ENCODE assay signal across 1 cellular context in the genomic region with DNA sequence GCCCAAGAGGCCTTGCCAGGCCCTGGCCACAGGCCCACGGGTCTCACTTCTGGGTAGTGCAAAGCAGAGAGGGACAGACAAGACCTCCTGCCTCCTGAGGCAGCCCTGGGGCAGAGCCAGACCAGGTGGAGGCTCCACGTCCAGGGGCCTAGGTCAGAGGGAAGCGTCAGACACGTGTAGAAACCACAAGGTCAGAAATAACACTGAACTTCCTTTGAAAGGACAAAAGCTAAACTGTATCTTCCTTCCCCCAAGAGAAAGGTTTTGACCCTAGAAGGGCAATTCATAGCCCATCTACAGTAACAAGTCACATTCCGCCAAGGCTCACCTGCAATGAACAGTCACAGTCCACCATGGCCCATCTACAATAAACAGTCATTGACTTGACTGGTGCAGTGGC.
TF ChIP-seq lines count a peak whose summit lies in the region.

No MANE protein-coding gene starts in this region.

TF ChIP-seq in HepG2, 621 proteins besides CTCF, POLR2A, EP300 and RAD21 (continued from another document and continues in another):
- TF ChIP-seq, protein P1, sequence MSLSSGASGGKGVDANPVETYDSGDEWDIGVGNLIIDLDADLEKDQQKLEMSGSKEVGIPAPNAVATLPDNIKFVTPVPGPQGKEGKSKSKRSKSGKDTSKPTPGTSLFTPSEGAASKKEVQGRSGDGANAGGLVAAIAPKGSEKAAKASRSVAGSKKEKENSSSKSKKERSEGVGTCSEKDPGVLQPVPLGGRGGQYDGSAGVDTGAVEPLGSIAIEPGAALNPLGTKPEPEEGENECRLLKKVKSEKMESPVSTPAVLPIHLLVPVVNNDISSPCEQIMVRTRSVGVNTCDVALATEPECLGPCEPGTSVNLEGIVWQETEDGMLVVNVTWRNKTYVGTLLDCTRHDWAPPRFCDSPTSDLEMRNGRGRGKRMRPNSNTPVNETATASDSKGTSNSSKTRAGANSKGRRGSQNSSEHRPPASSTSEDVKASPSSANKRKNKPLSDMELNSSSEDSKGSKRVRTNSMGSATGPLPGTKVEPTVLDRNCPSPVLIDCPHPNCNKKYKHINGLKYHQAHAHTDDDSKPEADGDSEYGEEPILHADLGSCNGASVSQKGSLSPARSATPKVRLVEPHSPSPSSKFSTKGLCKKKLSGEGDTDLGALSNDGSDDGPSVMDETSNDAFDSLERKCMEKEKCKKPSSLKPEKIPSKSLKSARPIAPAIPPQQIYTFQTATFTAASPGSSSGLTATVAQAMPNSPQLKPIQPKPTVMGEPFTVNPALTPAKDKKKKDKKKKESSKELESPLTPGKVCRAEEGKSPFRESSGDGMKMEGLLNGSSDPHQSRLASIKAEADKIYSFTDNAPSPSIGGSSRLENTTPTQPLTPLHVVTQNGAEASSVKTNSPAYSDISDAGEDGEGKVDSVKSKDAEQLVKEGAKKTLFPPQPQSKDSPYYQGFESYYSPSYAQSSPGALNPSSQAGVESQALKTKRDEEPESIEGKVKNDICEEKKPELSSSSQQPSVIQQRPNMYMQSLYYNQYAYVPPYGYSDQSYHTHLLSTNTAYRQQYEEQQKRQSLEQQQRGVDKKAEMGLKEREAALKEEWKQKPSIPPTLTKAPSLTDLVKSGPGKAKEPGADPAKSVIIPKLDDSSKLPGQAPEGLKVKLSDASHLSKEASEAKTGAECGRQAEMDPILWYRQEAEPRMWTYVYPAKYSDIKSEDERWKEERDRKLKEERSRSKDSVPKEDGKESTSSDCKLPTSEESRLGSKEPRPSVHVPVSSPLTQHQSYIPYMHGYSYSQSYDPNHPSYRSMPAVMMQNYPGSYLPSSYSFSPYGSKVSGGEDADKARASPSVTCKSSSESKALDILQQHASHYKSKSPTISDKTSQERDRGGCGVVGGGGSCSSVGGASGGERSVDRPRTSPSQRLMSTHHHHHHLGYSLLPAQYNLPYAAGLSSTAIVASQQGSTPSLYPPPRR (CRISPR knock-in tag; IDR thresholded peaks at IDR 0.05; ENCODE audit: borderline replicate concordance): 0 out of 2 replicates have a peak, but pooled peaks have one; percentile 24
- TF ChIP-seq, protein P2, sequence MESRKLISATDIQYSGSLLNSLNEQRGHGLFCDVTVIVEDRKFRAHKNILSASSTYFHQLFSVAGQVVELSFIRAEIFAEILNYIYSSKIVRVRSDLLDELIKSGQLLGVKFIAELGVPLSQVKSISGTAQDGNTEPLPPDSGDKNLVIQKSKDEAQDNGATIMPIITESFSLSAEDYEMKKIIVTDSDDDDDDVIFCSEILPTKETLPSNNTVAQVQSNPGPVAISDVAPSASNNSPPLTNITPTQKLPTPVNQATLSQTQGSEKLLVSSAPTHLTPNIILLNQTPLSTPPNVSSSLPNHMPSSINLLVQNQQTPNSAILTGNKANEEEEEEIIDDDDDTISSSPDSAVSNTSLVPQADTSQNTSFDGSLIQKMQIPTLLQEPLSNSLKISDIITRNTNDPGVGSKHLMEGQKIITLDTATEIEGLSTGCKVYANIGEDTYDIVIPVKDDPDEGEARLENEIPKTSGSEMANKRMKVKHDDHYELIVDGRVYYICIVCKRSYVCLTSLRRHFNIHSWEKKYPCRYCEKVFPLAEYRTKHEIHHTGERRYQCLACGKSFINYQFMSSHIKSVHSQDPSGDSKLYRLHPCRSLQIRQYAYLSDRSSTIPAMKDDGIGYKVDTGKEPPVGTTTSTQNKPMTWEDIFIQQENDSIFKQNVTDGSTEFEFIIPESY (CRISPR knock-in tag; IDR thresholded peaks at IDR 0.05): peak; percentile 90
- 0 out of 2 replicates have a peak, but pooled peaks have one; percentile 11 for TF ChIP-seq ZNF572 (CRISPR knock-in tag; IDR thresholded peaks at IDR 0.05)
- TF ChIP-seq, protein P3, sequence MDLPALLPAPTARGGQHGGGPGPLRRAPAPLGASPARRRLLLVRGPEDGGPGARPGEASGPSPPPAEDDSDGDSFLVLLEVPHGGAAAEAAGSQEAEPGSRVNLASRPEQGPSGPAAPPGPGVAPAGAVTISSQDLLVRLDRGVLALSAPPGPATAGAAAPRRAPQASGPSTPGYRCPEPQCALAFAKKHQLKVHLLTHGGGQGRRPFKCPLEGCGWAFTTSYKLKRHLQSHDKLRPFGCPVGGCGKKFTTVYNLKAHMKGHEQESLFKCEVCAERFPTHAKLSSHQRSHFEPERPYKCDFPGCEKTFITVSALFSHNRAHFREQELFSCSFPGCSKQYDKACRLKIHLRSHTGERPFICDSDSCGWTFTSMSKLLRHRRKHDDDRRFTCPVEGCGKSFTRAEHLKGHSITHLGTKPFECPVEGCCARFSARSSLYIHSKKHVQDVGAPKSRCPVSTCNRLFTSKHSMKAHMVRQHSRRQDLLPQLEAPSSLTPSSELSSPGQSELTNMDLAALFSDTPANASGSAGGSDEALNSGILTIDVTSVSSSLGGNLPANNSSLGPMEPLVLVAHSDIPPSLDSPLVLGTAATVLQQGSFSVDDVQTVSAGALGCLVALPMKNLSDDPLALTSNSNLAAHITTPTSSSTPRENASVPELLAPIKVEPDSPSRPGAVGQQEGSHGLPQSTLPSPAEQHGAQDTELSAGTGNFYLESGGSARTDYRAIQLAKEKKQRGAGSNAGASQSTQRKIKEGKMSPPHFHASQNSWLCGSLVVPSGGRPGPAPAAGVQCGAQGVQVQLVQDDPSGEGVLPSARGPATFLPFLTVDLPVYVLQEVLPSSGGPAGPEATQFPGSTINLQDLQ (CRISPR knock-in tag; IDR thresholded peaks at IDR 0.05): 0 out of 2 replicates have a peak, but pooled peaks have one; percentile 16
- TF ChIP-seq, protein P4, sequence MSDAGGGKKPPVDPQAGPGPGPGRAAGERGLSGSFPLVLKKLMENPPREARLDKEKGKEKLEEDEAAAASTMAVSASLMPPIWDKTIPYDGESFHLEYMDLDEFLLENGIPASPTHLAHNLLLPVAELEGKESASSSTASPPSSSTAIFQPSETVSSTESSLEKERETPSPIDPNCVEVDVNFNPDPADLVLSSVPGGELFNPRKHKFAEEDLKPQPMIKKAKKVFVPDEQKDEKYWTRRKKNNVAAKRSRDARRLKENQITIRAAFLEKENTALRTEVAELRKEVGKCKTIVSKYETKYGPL (CRISPR knock-in tag; IDR thresholded peaks at IDR 0.05): no peak
- TF ChIP-seq, protein P5, sequence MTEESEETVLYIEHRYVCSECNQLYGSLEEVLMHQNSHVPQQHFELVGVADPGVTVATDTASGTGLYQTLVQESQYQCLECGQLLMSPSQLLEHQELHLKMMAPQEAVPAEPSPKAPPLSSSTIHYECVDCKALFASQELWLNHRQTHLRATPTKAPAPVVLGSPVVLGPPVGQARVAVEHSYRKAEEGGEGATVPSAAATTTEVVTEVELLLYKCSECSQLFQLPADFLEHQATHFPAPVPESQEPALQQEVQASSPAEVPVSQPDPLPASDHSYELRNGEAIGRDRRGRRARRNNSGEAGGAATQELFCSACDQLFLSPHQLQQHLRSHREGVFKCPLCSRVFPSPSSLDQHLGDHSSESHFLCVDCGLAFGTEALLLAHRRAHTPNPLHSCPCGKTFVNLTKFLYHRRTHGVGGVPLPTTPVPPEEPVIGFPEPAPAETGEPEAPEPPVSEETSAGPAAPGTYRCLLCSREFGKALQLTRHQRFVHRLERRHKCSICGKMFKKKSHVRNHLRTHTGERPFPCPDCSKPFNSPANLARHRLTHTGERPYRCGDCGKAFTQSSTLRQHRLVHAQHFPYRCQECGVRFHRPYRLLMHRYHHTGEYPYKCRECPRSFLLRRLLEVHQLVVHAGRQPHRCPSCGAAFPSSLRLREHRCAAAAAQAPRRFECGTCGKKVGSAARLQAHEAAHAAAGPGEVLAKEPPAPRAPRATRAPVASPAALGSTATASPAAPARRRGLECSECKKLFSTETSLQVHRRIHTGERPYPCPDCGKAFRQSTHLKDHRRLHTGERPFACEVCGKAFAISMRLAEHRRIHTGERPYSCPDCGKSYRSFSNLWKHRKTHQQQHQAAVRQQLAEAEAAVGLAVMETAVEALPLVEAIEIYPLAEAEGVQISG (CRISPR knock-in tag; IDR thresholded peaks at IDR 0.05): peak; percentile 14; the same call in 1 of the 2 replicates
- peak; percentile 49; the same call in 1 of the 2 replicates for TF ChIP-seq CBFB (CRISPR knock-in tag; IDR thresholded peaks at IDR 0.05)
- TF ChIP-seq ARNT2 (CRISPR knock-in tag; IDR thresholded peaks at IDR 0.05; ENCODE audit: low read depth): no peak
- peak; percentile 24 for TF ChIP-seq TEAD3 (CRISPR knock-in tag; optimal IDR thresholded peaks at IDR 0.05; ENCODE audit: borderline replicate concordance)
- peak; percentile 49; the same call in 1 of the 2 replicates for TF ChIP-seq HHEX (CRISPR knock-in tag; IDR thresholded peaks at IDR 0.05)
- no peak for TF ChIP-seq ATM (IDR thresholded peaks at IDR 0.05; ENCODE audit: borderline replicate concordance)
- 0 out of 2 replicates have a peak, but pooled peaks have one; percentile 28 for TF ChIP-seq RARA (CRISPR knock-in tag; IDR thresholded peaks at IDR 0.05)
- TF ChIP-seq ZNF749 (CRISPR knock-in tag; IDR thresholded peaks at IDR 0.05; ENCODE audit: borderline replicate concordance): no peak
- TF ChIP-seq, protein P6, sequence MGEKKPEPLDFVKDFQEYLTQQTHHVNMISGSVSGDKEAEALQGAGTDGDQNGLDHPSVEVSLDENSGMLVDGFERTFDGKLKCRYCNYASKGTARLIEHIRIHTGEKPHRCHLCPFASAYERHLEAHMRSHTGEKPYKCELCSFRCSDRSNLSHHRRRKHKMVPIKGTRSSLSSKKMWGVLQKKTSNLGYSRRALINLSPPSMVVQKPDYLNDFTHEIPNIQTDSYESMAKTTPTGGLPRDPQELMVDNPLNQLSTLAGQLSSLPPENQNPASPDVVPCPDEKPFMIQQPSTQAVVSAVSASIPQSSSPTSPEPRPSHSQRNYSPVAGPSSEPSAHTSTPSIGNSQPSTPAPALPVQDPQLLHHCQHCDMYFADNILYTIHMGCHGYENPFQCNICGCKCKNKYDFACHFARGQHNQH (CRISPR knock-in tag; IDR thresholded peaks at IDR 0.05): peak; percentile 15; the same call in 1 of the 2 replicates
- TF ChIP-seq ZFP90 (CRISPR knock-in tag; IDR thresholded peaks at IDR 0.05; ENCODE audit: borderline replicate concordance): 0 out of 2 replicates have a peak, but pooled peaks have one; percentile 69
- TF ChIP-seq LCORL (IDR thresholded peaks at IDR 0.05): no peak
- peak; percentile 39; the same call in 1 of the 2 replicates for TF ChIP-seq LCORL (CRISPR knock-in tag; IDR thresholded peaks at IDR 0.05)
- TF ChIP-seq, protein P7, sequence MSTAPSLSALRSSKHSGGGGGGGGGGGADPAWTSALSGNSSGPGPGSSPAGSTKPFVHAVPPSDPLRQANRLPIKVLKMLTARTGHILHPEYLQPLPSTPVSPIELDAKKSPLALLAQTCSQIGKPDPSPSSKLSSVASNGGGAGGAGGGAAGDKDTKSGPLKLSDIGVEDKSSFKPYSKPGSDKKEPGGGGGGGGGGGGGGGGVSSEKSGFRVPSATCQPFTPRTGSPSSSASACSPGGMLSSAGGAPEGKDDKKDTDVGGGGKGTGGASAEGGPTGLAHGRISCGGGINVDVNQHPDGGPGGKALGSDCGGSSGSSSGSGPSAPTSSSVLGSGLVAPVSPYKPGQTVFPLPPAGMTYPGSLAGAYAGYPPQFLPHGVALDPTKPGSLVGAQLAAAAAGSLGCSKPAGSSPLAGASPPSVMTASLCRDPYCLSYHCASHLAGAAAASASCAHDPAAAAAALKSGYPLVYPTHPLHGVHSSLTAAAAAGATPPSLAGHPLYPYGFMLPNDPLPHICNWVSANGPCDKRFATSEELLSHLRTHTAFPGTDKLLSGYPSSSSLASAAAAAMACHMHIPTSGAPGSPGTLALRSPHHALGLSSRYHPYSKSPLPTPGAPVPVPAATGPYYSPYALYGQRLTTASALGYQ (CRISPR knock-in tag; IDR thresholded peaks at IDR 0.05): 0 out of 2 replicates have a peak, but pooled peaks have one; percentile 21
- 0 out of 2 replicates have a peak, but pooled peaks have one; percentile 14 for TF ChIP-seq KLF12 (CRISPR knock-in tag; IDR thresholded peaks at IDR 0.05; ENCODE audit: borderline replicate concordance)
- TF ChIP-seq, protein P8, sequence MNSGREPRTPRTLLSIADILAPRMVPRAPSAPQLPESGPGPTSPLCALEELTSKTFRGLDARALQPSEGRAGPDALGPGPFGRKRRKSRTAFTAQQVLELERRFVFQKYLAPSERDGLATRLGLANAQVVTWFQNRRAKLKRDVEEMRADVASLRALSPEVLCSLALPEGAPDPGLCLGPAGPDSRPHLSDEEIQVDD (CRISPR knock-in tag; IDR thresholded peaks at IDR 0.05; ENCODE audit: borderline replicate concordance): no peak
- TF ChIP-seq, protein P9, sequence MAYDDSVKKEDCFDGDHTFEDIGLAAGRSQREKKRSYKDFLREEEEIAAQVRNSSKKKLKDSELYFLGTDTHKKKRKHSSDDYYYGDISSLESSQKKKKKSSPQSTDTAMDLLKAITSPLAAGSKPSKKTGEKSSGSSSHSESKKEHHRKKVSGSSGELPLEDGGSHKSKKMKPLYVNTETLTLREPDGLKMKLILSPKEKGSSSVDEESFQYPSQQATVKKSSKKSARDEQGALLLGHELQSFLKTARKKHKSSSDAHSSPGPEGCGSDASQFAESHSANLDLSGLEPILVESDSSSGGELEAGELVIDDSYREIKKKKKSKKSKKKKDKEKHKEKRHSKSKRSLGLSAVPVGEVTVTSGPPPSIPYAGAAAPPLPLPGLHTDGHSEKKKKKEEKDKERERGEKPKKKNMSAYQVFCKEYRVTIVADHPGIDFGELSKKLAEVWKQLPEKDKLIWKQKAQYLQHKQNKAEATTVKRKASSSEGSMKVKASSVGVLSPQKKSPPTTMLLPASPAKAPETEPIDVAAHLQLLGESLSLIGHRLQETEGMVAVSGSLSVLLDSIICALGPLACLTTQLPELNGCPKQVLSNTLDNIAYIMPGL (CRISPR knock-in tag; IDR thresholded peaks at IDR 0.05; ENCODE audit: borderline replicate concordance in 1 of 2, low read depth in 1 of 2): peak in 1 of 2 experiments; percentile 1; a peak in 1 of 4 replicates
- no peak for TF ChIP-seq POGZ (CRISPR knock-in tag; IDR thresholded peaks at IDR 0.05)
- TF ChIP-seq MTA1 (CRISPR knock-in tag; IDR thresholded peaks at IDR 0.05; ENCODE audit: borderline replicate concordance): no peak
- TF ChIP-seq SSRP1 (CRISPR knock-in tag; IDR thresholded peaks at IDR 0.05): peak; percentile 28; the same call in 1 of the 2 replicates
- TF ChIP-seq ZNF292 (CRISPR knock-in tag; IDR thresholded peaks at IDR 0.05; ENCODE audit: borderline replicate concordance, low read depth): 0 out of 2 replicates have a peak, but pooled peaks have one; percentile 6
- TF ChIP-seq TBX2 (CRISPR knock-in tag; IDR thresholded peaks at IDR 0.05; ENCODE audit: borderline replicate concordance): no peak
- no peak for TF ChIP-seq MTF2 (CRISPR knock-in tag; IDR thresholded peaks at IDR 0.05; ENCODE audit: borderline replicate concordance)
- 0 out of 2 replicates have a peak, but pooled peaks have one; percentile 4 for TF ChIP-seq ZNF12 (CRISPR knock-in tag; IDR thresholded peaks at IDR 0.05)
